In genomic region chr12:110266381-110266909, GRCh38 we compare ENCODE assay signal across 12 cellular contexts. TPM values are rescaled to one million over a fixed set of nuclear protein-coding genes. Genes with fewer than 3 reads are reported as not detected.
DNase-seq lines count a peak whose midpoint lies in the region; ATAC-seq and TF ChIP-seq lines count a peak whose summit lies in the region.
"Had no signal": no experiment of that assay in that cellular context is flagged by ENCODE, and none has a peak within 500 bp of the region (broad histone marks: within the 10 kb centered on the region; RNA-seq: fewer than 3 reads in every experiment).

No MANE protein-coding gene starts in this region.

- DNase-seq in GM23338 (ENCODE audit: low spot score) (no peak), NCI-H1436 treated with DMSO at 0.1 percent for 48 hours (lab: John Stamatoyannopoulos, UW) (peak; percentile 20), chondrocyte (ENCODE audit: low spot score) (no peak), retina (peak; percentile 49), GF-D8 (lab: John Stamatoyannopoulos, UW) (no peak), H7 (no peak), kidney glomerular epithelial cell (lab: John Stamatoyannopoulos, UW) (no peak)
- DNase-seq: cortex of kidney; NK-92 treated with Interleukin-12 subunit alpha and Interleukin-12 subunit beta, amount 100 ng/mL, for 24 hours; small intestine; testis had no signal

- no peak overlapping the region for H3K27ac Mint-ChIP-seq in GM23338
- peak overlapping the region; percentile 76 for H3K27ac Mint-ChIP-seq in chondrocyte (ENCODE audit: unreplicated experiment)

- peaks cover 27% of the 10 kb centered on the region for H3K4me1 ChIP-seq in GM23338 (ENCODE audit: insufficient read depth)

- H2AFZ ChIP-seq in GM23338, result peak overlapping the region; percentile 66; the same call in 1 of the 2 replicates

- H4K20me1 ChIP-seq in GM23338 (replicated peaks; ENCODE audit: insufficient read depth), result no peaks in the 10 kb centered on the region

- H3K36me3 Mint-ChIP-seq in GM23338 (ENCODE audit: low read depth), result no peaks in the 10 kb centered on the region
- no peaks in the 10 kb centered on the region for H3K36me3 Mint-ChIP-seq in chondrocyte (ENCODE audit: low read depth)

- H3K9me3 Mint-ChIP-seq in GM23338 (no peaks in the 10 kb centered on the region; the same call in 2 of the 3 replicates), chondrocyte (ENCODE audit: low read depth) (no peaks in the 10 kb centered on the region)

- no peak for TF ChIP-seq CTCF in GM23338 (conservative IDR thresholded peaks at IDR 0.05; ENCODE audit: low read depth in 2 of 2)
- TF ChIP-seq CTCF in chondrocyte (IDR thresholded peaks at IDR 0.05), result no peak

- H3F3A ChIP-seq in GM23338 (replicated peaks; ENCODE audit: low read depth), result no peaks in the 10 kb centered on the region

- no peaks in the 10 kb centered on the region for H3K36me3 ChIP-seq in GM23338 (ENCODE audit: insufficient read depth)
- no peaks in the 10 kb centered on the region for H3K36me3 ChIP-seq in H7 (replicated peaks; ENCODE audit: control insufficient read depth, insufficient read depth, low read length)

- no peak overlapping the region for H3K4me2 ChIP-seq in GM23338

- H3K27me3 Mint-ChIP-seq in GM23338 (ENCODE audit: insufficient read depth, low read depth, poor library complexity), result peaks cover 6% of the 10 kb centered on the region
- no peaks in the 10 kb centered on the region for H3K27me3 Mint-ChIP-seq in chondrocyte (ENCODE audit: low read depth)

- H3K4me3 Mint-ChIP-seq in GM23338, result no peak overlapping the region
- H3K4me3 Mint-ChIP-seq in chondrocyte (ENCODE audit: unreplicated experiment), result no peak overlapping the region

- peaks cover 34% of the 10 kb centered on the region for H3K4me1 Mint-ChIP-seq in GM23338
- peaks cover 49% of the 10 kb centered on the region for H3K4me1 Mint-ChIP-seq in chondrocyte (ENCODE audit: low read depth)

- H3K9me2 ChIP-seq in GM23338 (ENCODE audit: insufficient read depth), result no peaks in the 10 kb centered on the region

- no peak overlapping the region for H3K4me3 ChIP-seq in GM23338
- no peak overlapping the region for H3K4me3 ChIP-seq in H7 (ENCODE audit: insufficient read depth, low read depth, low read length)
- H3K4me3 ChIP-seq: testis had no signal

- H3K79me2 ChIP-seq in GM23338 (replicated peaks; ENCODE audit: insufficient read depth), result no peaks in the 10 kb centered on the region

- H3K27ac ChIP-seq in GM23338 (ENCODE audit: low read depth), result no peak overlapping the region

- ATAC-seq in GM23338, result no peak
- ATAC-seq in GM21367 (IDR thresholded peaks at IDR 0.05; ENCODE audit: unreplicated experiment), result no peak

- H3K27me3 ChIP-seq in GM23338 (ENCODE audit: insufficient read depth) (no peaks in the 10 kb centered on the region), H7 (ENCODE audit: control insufficient read depth, insufficient read depth, low read length) (no peaks in the 10 kb centered on the region)
- H3K27me3 ChIP-seq: testis had no signal

TF ChIP-seq in GM23338, 12 proteins besides CTCF, POLR2A, EP300 and RAD21 (continues in another document):
- TF ChIP-seq NANOG (IDR thresholded peaks at IDR 0.05; ENCODE audit: borderline replicate concordance) (no peak), ZNF462 (CRISPR knock-in tag; IDR thresholded peaks at IDR 0.05) (no peak), ZNF114 (CRISPR knock-in tag; IDR thresholded peaks at IDR 0.05) (no peak), CREB1 (CRISPR knock-in tag; IDR thresholded peaks at IDR 0.05; ENCODE audit: low read depth) (no peak), ZNF331 (CRISPR knock-in tag; IDR thresholded peaks at IDR 0.05; ENCODE audit: low read depth) (no peak), ETS1 (IDR thresholded peaks at IDR 0.05) (no peak)

RNA-seq across cellular contexts. Expression of gene ATP2A2, which starts 14.6 kb away (rescaled TPM):
- total RNA-seq in GM23338 (2014; rRNA removed; shearing (Covaris generic)), result 201 and 225 TPM in 2 replicates
- polyA plus RNA-seq in GM23338 (2016; fragmentation: Nextera tagmentation; extraction: Ambion mirVana), result 44.2 and 47.2 TPM in 2 replicates
- 163 to 218 TPM (median 216 TPM) in 3 replicates for total RNA-seq in chondrocyte
- total RNA-seq in H7 (2014; rRNA removed; shearing (Covaris generic)), result 98.7 and 107 TPM in 2 replicates

Comparison
In these comparisons a context has a peak if more than half of its experiments do, and no peak if none do; other contexts are left out.
1. DNase-seq: peak in NCI-H1436 treated with DMSO at 0.1 percent for 48 hours (single experiment) and retina (single experiment); none in GM23338 (single experiment), chondrocyte (single experiment), GF-D8 (single experiment), H7 (single experiment) and kidney glomerular epithelial cell (single experiment).